Comparison of ENCODE assay signal across 26 cellular contexts in genomic region chr6:164063346-164063745, GRCh38.
A peak's percentile ranks its signal among the peaks of the same experiment; 100 is the strongest.
DNase-seq lines count a peak whose midpoint lies in the region; ATAC-seq, FAIRE-seq and TF ChIP-seq lines count a peak whose summit lies in the region.
"Had no signal": no experiment of that assay in that cellular context is flagged by ENCODE, and none has a peak within 500 bp of the region (broad histone marks: within the 10 kb centered on the region; RNA-seq: fewer than 3 reads in every experiment).

No MANE protein-coding gene starts in this region.

- no peak for ATAC-seq in HG03039 (IDR thresholded peaks at IDR 0.05; ENCODE audit: unreplicated experiment)
- ATAC-seq: A549; CD8-positive, alpha-beta T cell had no signal

- no peaks in the 10 kb centered on the region for H3K36me3 ChIP-seq in mesendoderm (ENCODE audit: control insufficient read depth, insufficient read depth, low read length)
- H3K36me3 ChIP-seq: BLaER1 treated with 17β-estradiol and CSF1 and Interleukin-3, amounts not matched to agents 10 nM and 100 nM had no signal

- no peak overlapping the region for H3K4me3 ChIP-seq in mesendoderm (ENCODE audit: low read length)
- H3K4me3 ChIP-seq: A549; BLaER1 treated with 17β-estradiol and CSF1 and Interleukin-3, amounts not matched to agents 10 nM and 100 nM had no signal

- no peaks in the 10 kb centered on the region for H3K79me1 ChIP-seq in mesendoderm (ENCODE audit: low read length)

- H2BK5ac ChIP-seq in mesendoderm (ENCODE audit: low read length), result no peak overlapping the region

- in situ Hi-C loops in G401 (cut with HindIII; ENCODE audit: low sequenced_read_pairs), result no loop called here

- no peak for FAIRE-seq in GM12892 (lab: Jason Lieb, UNC)
- FAIRE-seq: A549, G401.6, GM12891, GM18507 had no signal

- no peaks in the 10 kb centered on the region for H3K79me2 ChIP-seq in mesendoderm (ENCODE audit: control insufficient read depth, insufficient read depth, low read length)

- H3K56ac ChIP-seq in mesendoderm (ENCODE audit: low read length), result peak overlapping the region; percentile 35

- no peak overlapping the region for H4K5ac ChIP-seq in mesendoderm (ENCODE audit: low read length)

- no peaks in the 10 kb centered on the region for H3K4me1 ChIP-seq in mesendoderm (ENCODE audit: control insufficient read depth, low read depth, low read length)
- H3K4me1 ChIP-seq: A549 had no signal

- no peak for TF ChIP-seq POLR2A in GM12892 (IDR thresholded peaks at IDR 0.05; ENCODE audit: low read depth, low read length)

- no CpG with 5 or more reads among the region's 3 CpGs for WGBS in mesendoderm (ENCODE audit: extremely low coverage, insufficient coverage, low lambda C conversion rate)

- no peak overlapping the region for H3K23ac ChIP-seq in mesendoderm (ENCODE audit: low read length)

- no peak overlapping the region for H3K9ac ChIP-seq in mesendoderm (ENCODE audit: low read length)
- H3K9ac ChIP-seq: BLaER1 treated with 17β-estradiol and CSF1 and Interleukin-3, amounts not matched to agents 10 nM and 100 nM had no signal

- no peak overlapping the region for H3K4me2 ChIP-seq in mesendoderm (ENCODE audit: low read length)
- H3K4me2 ChIP-seq: A549 had no signal

- H2BK15ac ChIP-seq in mesendoderm (replicated peaks; ENCODE audit: low read depth), result no peak overlapping the region

- no peak overlapping the region for H3K18ac ChIP-seq in mesendoderm (ENCODE audit: low read length)

- no peak overlapping the region for H2BK120ac ChIP-seq in mesendoderm (ENCODE audit: low read depth, low read length)

- H3K27ac ChIP-seq in mesendoderm (ENCODE audit: low read depth, low read length), result no peak overlapping the region
- H3K27ac ChIP-seq: 22Rv1; A549; BLaER1 treated with 17β-estradiol and CSF1 and Interleukin-3, amounts not matched to agents 10 nM and 100 nM; C4-2B had no signal

- DNase-seq in COLO829 (ENCODE audit: low spot score) (peak; percentile 68), RPMI7951 (ENCODE audit: low read depth) (peak; percentile 68), SW480 (ENCODE audit: low spot score) (peak; percentile 1), mesendoderm (peak; percentile 90), G401 (ENCODE audit: low spot score) (no peak), GM12892 (ENCODE audit: insufficient read length) (no peak), HuH-7.5 (ENCODE audit: low spot score) (no peak)
- DNase-seq: AML-193; CD4-positive, alpha-beta T cell; CD8-positive, alpha-beta T cell; COR-L47; DMS 273 treated with DMSO at 0.1 percent for 48 hours; DMS153; DMS53; DMS79; DND-41; EL; GF-D8 had no signal

- H4K8ac ChIP-seq in mesendoderm (ENCODE audit: low read depth, low read length), result no peak overlapping the region

- no peak overlapping the region for H2AK5ac ChIP-seq in mesendoderm (ENCODE audit: low read length)

- H3K27me3 ChIP-seq in mesendoderm (ENCODE audit: insufficient read depth, low read length, poor library complexity), result no peaks in the 10 kb centered on the region
- H3K27me3 ChIP-seq: BLaER1 treated with 17β-estradiol and CSF1 and Interleukin-3, amounts not matched to agents 10 nM and 100 nM had no signal

- H3K4ac ChIP-seq in mesendoderm (ENCODE audit: low read depth, low read length), result no peak overlapping the region

Comparison
In these comparisons a context has a peak if more than half of its experiments do, and no peak if none do; other contexts are left out.
1. DNase-seq: peak in COLO829 (single experiment), RPMI7951 (single experiment), SW480 (single experiment) and mesendoderm (single experiment); none in G401 (single experiment), GM12892 (single experiment) and HuH-7.5 (single experiment).